8 cellular contexts compared by ENCODE assay signal in the genomic region with DNA sequence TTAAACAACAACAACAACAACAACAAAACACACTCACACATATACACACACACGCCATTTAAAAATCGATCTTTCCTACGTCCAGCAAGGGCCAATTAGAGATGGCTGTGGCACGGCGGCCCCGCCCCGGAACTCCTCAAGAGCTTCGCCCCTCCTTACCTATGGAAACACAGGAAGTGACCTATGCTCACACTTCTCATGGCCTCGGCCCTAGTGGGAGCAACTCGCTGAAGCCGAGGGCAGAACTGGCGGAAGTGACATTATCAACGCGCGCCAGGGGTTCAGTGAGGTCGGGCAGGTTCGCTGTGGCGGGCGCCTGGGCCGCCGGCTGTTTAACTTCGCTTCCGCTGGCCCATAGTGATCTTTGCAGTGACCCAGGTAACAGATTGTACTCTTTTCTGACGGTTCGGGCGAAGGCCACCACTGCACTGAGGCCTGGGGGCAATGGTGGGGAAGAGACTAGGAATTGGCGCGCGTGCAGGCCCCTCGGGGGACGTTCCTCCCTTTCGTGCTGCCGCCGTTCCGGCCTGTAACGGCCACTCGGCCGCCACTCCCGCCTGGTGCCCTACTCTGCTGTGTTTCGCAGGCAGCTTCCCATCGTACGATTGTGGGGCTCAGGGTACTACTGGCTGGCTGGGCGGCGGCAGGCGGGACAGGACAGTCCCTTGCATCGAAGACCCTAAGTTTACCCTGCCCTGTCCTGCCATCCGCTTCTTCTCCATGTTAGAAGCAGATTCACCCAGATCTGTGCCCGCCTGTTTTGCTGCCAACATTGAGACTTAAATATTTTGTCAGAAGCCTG. TPM values are rescaled to one million over a fixed set of nuclear protein-coding genes. Genes with fewer than 3 reads are reported as not detected.
DNase-seq lines count a peak whose midpoint lies in the region; ATAC-seq, FAIRE-seq and TF ChIP-seq lines count a peak whose summit lies in the region.

A gene (plus strand): TSS at position 284 of the 802 bp plus-strand sequence. CDS start 2,661 bp downstream, outside the sequence.

- DNase-seq in AG08395 (ENCODE audit: low spot score): peak; percentile 98
- peak; percentile 96 for DNase-seq in NCI-H2227 (lab: John Stamatoyannopoulos, UW; ENCODE audit: unreplicated experiment)
- peak; percentile 97 for DNase-seq in WERI-Rb-1
- DNase-seq in bronchial epithelial cell (ENCODE audit: low read depth): peak; percentile 97

- H3K9me3 ChIP-seq in WERI-Rb-1 (ENCODE audit: severe bottlenecking): no peaks in the 10 kb centered on the region
- no peaks in the 10 kb centered on the region for H3K9me3 ChIP-seq in iPS-20b (ENCODE audit: insufficient read depth, low read depth, low read length)

- TF ChIP-seq CTCF in WERI-Rb-1 (IDR thresholded peaks at IDR 0.05; ENCODE audit: low read depth, low read length) (no peak), bronchial epithelial cell (IDR thresholded peaks at IDR 0.05; ENCODE audit: insufficient read depth, low read length, severe bottlenecking) (no peak)

- H3K36me3 ChIP-seq in WERI-Rb-1: peaks cover 32% of the 10 kb centered on the region
- peaks cover 2% of the 10 kb centered on the region for H3K36me3 ChIP-seq in bronchial epithelial cell (ENCODE audit: control insufficient read depth, insufficient read depth, low read length)
- peaks cover 32% of the 10 kb centered on the region for H3K36me3 ChIP-seq in iPS-20b (ENCODE audit: insufficient read depth, low read depth, low read length)

- H3K27ac ChIP-seq in WERI-Rb-1 (peak within 1 kb of the TSS; percentile 94), iPS-20b (ENCODE audit: low read length) (no peak within 1 kb of the TSS), skin epidermis (peak within 1 kb of the TSS; percentile 58 to 96 (median 91))

- H3K4me3 ChIP-seq in WERI-Rb-1 (ENCODE audit: low read depth, low read length) (peak within 1 kb of the TSS; percentile 98), bronchial epithelial cell (ENCODE audit: low read depth, low read length) (peak within 1 kb of the TSS; percentile 92), iPS-20b (ENCODE audit: low read length) (peak within 1 kb of the TSS; percentile 89), skin epidermis (peak within 1 kb of the TSS; percentile 71 to 100 (median 95))

- H3K9ac ChIP-seq in iPS-20b (ENCODE audit: low read depth, low read length): peak within 1 kb of the TSS; percentile 92; the same call in 1 of the 2 replicates

- peaks cover 12% of the 10 kb centered on the region for H3K4me1 ChIP-seq in iPS-20b (ENCODE audit: insufficient read depth, low read length)

- no peaks in the 10 kb centered on the region for H3K27me3 ChIP-seq in WERI-Rb-1 (ENCODE audit: insufficient read depth, low read depth, severe bottlenecking)
- no peaks in the 10 kb centered on the region for H3K27me3 ChIP-seq in bronchial epithelial cell (ENCODE audit: control insufficient read depth, insufficient read depth, low read length)
- H3K27me3 ChIP-seq in iPS-20b (ENCODE audit: insufficient read depth, low read length): no peaks in the 10 kb centered on the region

- FAIRE-seq in bronchial epithelial cell (lab: Jason Lieb, UNC): peak; percentile 90

- peak; percentile 97 for ATAC-seq in GM18909 (IDR thresholded peaks at IDR 0.05; ENCODE audit: poor library complexity, unreplicated experiment)
- peak; percentile 97 for ATAC-seq in HG03159 (IDR thresholded peaks at IDR 0.05; ENCODE audit: unreplicated experiment)

RNA-seq across cellular contexts. Expression of the gene that starts here (rescaled TPM):
- 7.4 and 9.2 TPM in 2 replicates for total RNA-seq in bronchial epithelial cell
